In genomic region chr1:10561955-10562354, GRCh38 we compare ENCODE assay signal across 13 cellular contexts.
DNase-seq lines count a peak whose midpoint lies in the region; ATAC-seq, FAIRE-seq and TF ChIP-seq lines count a peak whose summit lies in the region.
"Had no signal": no experiment of that assay in that cellular context is flagged by ENCODE, and none has a peak within 500 bp of the region (broad histone marks: within the 10 kb centered on the region; RNA-seq: fewer than 3 reads in every experiment).

No MANE protein-coding gene starts in this region.

- H3K36me3 Mint-ChIP-seq in activated naive CD4-positive, alpha-beta T cell treated with anti-CD3 and anti-CD28 coated beads for 36 hours (ENCODE audit: low read depth): peaks cover 9% of the 10 kb centered on the region
- H3K36me3 Mint-ChIP-seq in activated naive CD4-positive, alpha-beta T cell treated with anti-CD3 and anti-CD28 coated beads, Interleukin-2, amount 10 ng/mL, durations not matched to agents 7 days and 5 days: peaks cover 10% of the 10 kb centered on the region
- H3K36me3 Mint-ChIP-seq in neural progenitor cell: peaks cover 14% of the 10 kb centered on the region

- H3K9me3 ChIP-seq in neural progenitor cell (ENCODE audit: low read depth) (no peaks in the 10 kb centered on the region), kidney (ENCODE audit: control insufficient read depth in 1 of 2, low read length in 2 of 2) (peaks cover 0 to 3% of the 10 kb centered on the region in 2 donors)

- no peaks in the 10 kb centered on the region for H3K27me3 Mint-ChIP-seq in activated naive CD4-positive, alpha-beta T cell treated with anti-CD3 and anti-CD28 coated beads for 36 hours (ENCODE audit: low read depth)
- no peaks in the 10 kb centered on the region for H3K27me3 Mint-ChIP-seq in activated naive CD4-positive, alpha-beta T cell treated with anti-CD3 and anti-CD28 coated beads, Interleukin-2, amount 10 ng/mL, durations not matched to agents 7 days and 5 days
- H3K27me3 Mint-ChIP-seq in neural progenitor cell (ENCODE audit: insufficient read depth, low read depth): no peaks in the 10 kb centered on the region

- ATAC-seq in GM18909 (IDR thresholded peaks at IDR 0.05; ENCODE audit: poor library complexity, unreplicated experiment): no peak

- CTCF ChIA-PET in activated naive CD4-positive, alpha-beta T cell treated with anti-CD3 and anti-CD28 coated beads for 36 hours (lab: Charles Lee): interaction anchor here (0.9 kb wide), 2 partner anchors 19 to 348 kb away, joined by 3 to 4 read pairs; no protein-coding TSS in a partner anchor
- CTCF ChIA-PET in activated naive CD4-positive, alpha-beta T cell treated with anti-CD3 and anti-CD28 coated beads, Interleukin-2, amount 10 ng/mL, durations not matched to agents 7 days and 5 days (lab: Charles Lee): interaction anchor here (0.8 to 1.5 kb wide), 2 partner anchors 24 to 63 kb away, joined by 3 read pairs; no protein-coding TSS in a partner anchor

- peaks cover under 1% of the 10 kb centered on the region for H3K79me2 ChIP-seq in neural progenitor cell (ENCODE audit: low read depth)

- H2AFZ ChIP-seq in neural progenitor cell (replicated peaks): no peak overlapping the region

- no peaks in the 10 kb centered on the region for H3K27me3 ChIP-seq in neural progenitor cell

- peaks cover 15% of the 10 kb centered on the region for H4K20me1 ChIP-seq in neural progenitor cell (ENCODE audit: low read depth)

- H3K4me1 ChIP-seq in neural progenitor cell (peaks cover 9% of the 10 kb centered on the region), kidney (ENCODE audit: control insufficient read depth in 1 of 2, insufficient read depth in 1 of 2, low read depth in 1 of 2, low read length in 2 of 2) (no peaks in the 10 kb centered on the region)

- no peak overlapping the region for H3K27ac Mint-ChIP-seq in activated naive CD4-positive, alpha-beta T cell treated with anti-CD3 and anti-CD28 coated beads for 36 hours
- no peak overlapping the region for H3K27ac Mint-ChIP-seq in activated naive CD4-positive, alpha-beta T cell treated with anti-CD3 and anti-CD28 coated beads, Interleukin-2, amount 10 ng/mL, durations not matched to agents 7 days and 5 days
- no peak overlapping the region for H3K27ac Mint-ChIP-seq in neural progenitor cell
- H3K27ac Mint-ChIP-seq: activated T-helper 1 cell treated with anti-CD3 and anti-CD28 coated beads, Interleukin-12 subunit alpha, Interleukin-12 subunit beta, Interleukin-2, Interleukin-4 antibody, amounts not matched to agents 30 ng/mL and 10 ng/mL and 1 ng/mL, durations not matched to agents 14 hours and 24 hours and 36 hours had no signal

- H3K9ac ChIP-seq in neural progenitor cell (no peak overlapping the region), kidney (ENCODE audit: low read length in 2 of 2) (no peak overlapping the region)

- no peak overlapping the region for H3K4me2 ChIP-seq in neural progenitor cell

- H3K27ac ChIP-seq in neural progenitor cell (no peak overlapping the region), kidney (ENCODE audit: low read depth in 2 of 2, low read length in 2 of 2) (no peak overlapping the region)
- H3K27ac ChIP-seq: C4-2B had no signal

- H3F3A ChIP-seq in neural progenitor cell (ENCODE audit: low read depth): peaks cover 2% of the 10 kb centered on the region

- DNase-seq in activated naive CD4-positive, alpha-beta T cell treated with anti-CD3 and anti-CD28 coated beads for 36 hours: peak; percentile 25
- DNase-seq in activated naive CD4-positive, alpha-beta T cell treated with anti-CD3 and anti-CD28 coated beads, Interleukin-2, amount 10 ng/mL, durations not matched to agents 7 days and 5 days: no peak
- DNase-seq in HT1080 (ENCODE audit: low read depth) (peak; percentile 20), cardiac fibroblast (ENCODE audit: low read depth in 2 of 2) (peak in 1 of 2 donors; percentile 26), neural progenitor cell (ENCODE audit: low spot score) (no peak), NK-92 (lab: John Stamatoyannopoulos, UW; ENCODE audit: unreplicated experiment) (no peak), kidney (no peak)
- DNase-seq: NK-92 treated with Interleukin-12 subunit alpha and Interleukin-12 subunit beta, amount 100 ng/mL, for 24 hours had no signal

- H3K4me3 Mint-ChIP-seq in activated naive CD4-positive, alpha-beta T cell treated with anti-CD3 and anti-CD28 coated beads for 36 hours: no peak overlapping the region
- H3K4me3 Mint-ChIP-seq in activated naive CD4-positive, alpha-beta T cell treated with anti-CD3 and anti-CD28 coated beads, Interleukin-2, amount 10 ng/mL, durations not matched to agents 7 days and 5 days: no peak overlapping the region
- no peak overlapping the region for H3K4me3 Mint-ChIP-seq in neural progenitor cell
- H3K4me3 Mint-ChIP-seq: activated T-helper 1 cell treated with anti-CD3 and anti-CD28 coated beads, Interleukin-12 subunit alpha, Interleukin-12 subunit beta, Interleukin-2, Interleukin-4 antibody, amounts not matched to agents 30 ng/mL and 10 ng/mL and 1 ng/mL, durations not matched to agents 14 hours and 24 hours and 36 hours had no signal

- peaks cover 8% of the 10 kb centered on the region for H3K9me3 Mint-ChIP-seq in activated naive CD4-positive, alpha-beta T cell treated with anti-CD3 and anti-CD28 coated beads for 36 hours
- H3K9me3 Mint-ChIP-seq in activated naive CD4-positive, alpha-beta T cell treated with anti-CD3 and anti-CD28 coated beads, Interleukin-2, amount 10 ng/mL, durations not matched to agents 7 days and 5 days: peaks cover 6% of the 10 kb centered on the region
- H3K9me3 Mint-ChIP-seq in neural progenitor cell: peaks cover 19% of the 10 kb centered on the region

- peaks cover 5% of the 10 kb centered on the region for H3K4me1 Mint-ChIP-seq in activated naive CD4-positive, alpha-beta T cell treated with anti-CD3 and anti-CD28 coated beads for 36 hours (ENCODE audit: low read depth)
- H3K4me1 Mint-ChIP-seq in activated naive CD4-positive, alpha-beta T cell treated with anti-CD3 and anti-CD28 coated beads, Interleukin-2, amount 10 ng/mL, durations not matched to agents 7 days and 5 days: no peaks in the 10 kb centered on the region
- peaks cover 14% of the 10 kb centered on the region for H3K4me1 Mint-ChIP-seq in neural progenitor cell

- intact Hi-C loops in activated naive CD4-positive, alpha-beta T cell treated with anti-CD3 and anti-CD28 coated beads for 36 hours (cut with micrococcal nuclease): loop anchor here (5.0 kb wide), 1 partner anchor 65 kb away; no protein-coding TSS in a partner anchor
- intact Hi-C loops in kidney (cut with DNase I): no loop called here

- TF ChIP-seq CTCF in cardiac fibroblast (IDR thresholded peaks at IDR 0.05; ENCODE audit: low read depth, low read length) (peak; percentile 33), neural progenitor cell (IDR thresholded peaks at IDR 0.05) (peak; percentile 33), kidney (IDR thresholded peaks at IDR 0.05; ENCODE audit: borderline replicate concordance, extremely low read depth, insufficient read depth) (no peak)

- H3K4me3 ChIP-seq in cardiac fibroblast (replicated peaks in 1 of 2; ENCODE audit: low read depth in 2 of 2, low read length in 2 of 2) (no peak overlapping the region), neural progenitor cell (no peak overlapping the region), kidney (ENCODE audit: low read length in 2 of 2) (no peak overlapping the region)

- no peaks in the 10 kb centered on the region for H3K36me3 ChIP-seq in neural progenitor cell
- no peaks in the 10 kb centered on the region for H3K36me3 ChIP-seq in kidney (ENCODE audit: control insufficient read depth in 1 of 2, insufficient read depth in 2 of 2, low read length in 2 of 2)

- FAIRE-seq in kidney (lab: Jason Lieb, UNC): no peak
- FAIRE-seq: frontal cortex, GM19239 had no signal

Comparison
In these comparisons a context has a peak if more than half of its experiments do, and no peak if none do; other contexts are left out.
1. DNase-seq: peak in activated naive CD4-positive, alpha-beta T cell treated with anti-CD3 and anti-CD28 coated beads for 36 hours (single experiment) and HT1080 (single experiment); none in activated naive CD4-positive, alpha-beta T cell treated with anti-CD3 and anti-CD28 coated beads, Interleukin-2, amount 10 ng/mL, durations not matched to agents 7 days and 5 days (single experiment), neural progenitor cell (single experiment), NK-92 (single experiment) and kidney (single experiment).